ENCODE assay signal across 32 cellular contexts in genomic region chr11:80720295-80720694, GRCh38.
"Had no signal": no experiment of that assay in that cellular context is flagged by ENCODE, and none has a peak within 500 bp of the region (broad histone marks: within the 10 kb centered on the region; RNA-seq: fewer than 3 reads in every experiment).

No MANE protein-coding gene starts in this region.

- FAIRE-seq: bronchial epithelial cell, TTC549 had no signal

- H3K4me3 ChIP-seq: ascending aorta, cardiac muscle cell had no signal

- H3K36me3 ChIP-seq: ascending aorta, cardiac muscle cell, WERI-Rb-1 had no signal

- H3K27me3 ChIP-seq: ascending aorta, cardiac muscle cell had no signal

- H3K9me3 ChIP-seq: ascending aorta had no signal

- DNase-seq: activated CD4-positive, alpha-beta memory T cell treated with anti-CD3 and anti-CD28 coated beads, Interleukin-2, amount 10 ng/mL, durations not matched to agents 7 days and 5 days; activated CD4-positive, alpha-beta T cell treated with anti-CD3 and anti-CD28 coated beads for 1 hour; activated CD4-positive, alpha-beta T cell treated with anti-CD3 and anti-CD28 coated beads for 36 hours; activated CD4-positive, alpha-beta T cell treated with anti-CD3 and anti-CD28 coated beads for 48 hours; activated CD4-positive, alpha-beta T cell treated with anti-CD3 and anti-CD28 coated beads, Interleukin-2, amount 10 ng/mL, durations not matched to agents 7 days and 5 days; activated CD4-positive, alpha-beta T cell treated with anti-CD3 and anti-CD28 coated beads, Interleukin-2, amount 50 U/mL, for 48 hours; activated CD4-positive, CD25-positive, alpha-beta regulatory T cell; activated CD8-positive, alpha-beta memory T cell treated with anti-CD3 and anti-CD28 coated beads for 24 hours; activated CD8-positive, alpha-beta memory T cell treated with anti-CD3 and anti-CD28 coated beads, Interleukin-2, amount 10 ng/mL, durations not matched to agents 7 days and 5 days; activated CD8-positive, alpha-beta memory T cell treated with anti-CD3 and anti-CD28 coated beads, Interleukin-2, amount 50 U/mL, for 48 hours; activated CD8-positive, alpha-beta T cell treated with anti-CD3 and anti-CD28 coated beads, Interleukin-2, amount 10 ng/mL, durations not matched to agents 7 days and 5 days; activated effector memory CD4-positive, alpha-beta T cell treated with Interleukin-2 at 50 U/mL for 16 hours; activated gamma-delta T cell; activated naive CD4-positive, alpha-beta T cell treated with anti-CD3 and anti-CD28 coated beads, Interleukin-2, amount 10 ng/mL, durations not matched to agents 7 days and 5 days; activated naive CD4-positive, alpha-beta T cell treated with Interleukin-2 at 50 U/mL for 16 hours; activated naive CD8-positive, alpha-beta T cell treated with anti-CD3 and anti-CD28 coated beads, Interleukin-2, amount 10 ng/mL, durations not matched to agents 7 days and 5 days; activated naive CD8-positive, alpha-beta T cell treated with anti-CD3 and anti-CD28 coated beads, Interleukin-2, amount 50 U/mL, for 24 hours; activated T-cell treated with anti-CD3 and anti-CD28 coated beads, Interleukin-2, amount 50 U/mL, for 24 hours; activated T-cell treated with anti-CD3 and anti-CD28 coated beads, Interleukin-2, amount 50 U/mL, for 48 hours; amygdala; anterior cingulate cortex; caudate nucleus; cerebellar nuclear complex; T-helper 2 cell; T-helper 9 cell; WERI-Rb-1 had no signal

- ATAC-seq: activated CD4-positive, alpha-beta T cell treated with anti-CD3 and anti-CD28 coated beads for 36 hours; activated CD4-positive, CD25-positive, alpha-beta regulatory T cell treated with anti-CD3 and anti-CD28 coated beads, Interleukin-2, amount 50 U/mL, for 24 hours; activated CD8-positive, alpha-beta memory T cell treated with anti-CD3 and anti-CD28 coated beads, Interleukin-2, amount 10 ng/mL, durations not matched to agents 7 days and 5 days; activated CD8-positive, alpha-beta T cell treated with anti-CD3 and anti-CD28 coated beads, Interleukin-2, amount 10 ng/mL, durations not matched to agents 7 days and 5 days; activated naive CD8-positive, alpha-beta T cell treated with anti-CD3 and anti-CD28 coated beads, Interleukin-2, amount 50 U/mL, for 24 hours; WTC11 had no signal

- H3K4me1 ChIP-seq: ascending aorta had no signal

- H3K27ac ChIP-seq: ascending aorta, cardiac muscle cell, WERI-Rb-1 had no signal
